7 cellular contexts compared by ENCODE assay signal in the genomic region with DNA sequence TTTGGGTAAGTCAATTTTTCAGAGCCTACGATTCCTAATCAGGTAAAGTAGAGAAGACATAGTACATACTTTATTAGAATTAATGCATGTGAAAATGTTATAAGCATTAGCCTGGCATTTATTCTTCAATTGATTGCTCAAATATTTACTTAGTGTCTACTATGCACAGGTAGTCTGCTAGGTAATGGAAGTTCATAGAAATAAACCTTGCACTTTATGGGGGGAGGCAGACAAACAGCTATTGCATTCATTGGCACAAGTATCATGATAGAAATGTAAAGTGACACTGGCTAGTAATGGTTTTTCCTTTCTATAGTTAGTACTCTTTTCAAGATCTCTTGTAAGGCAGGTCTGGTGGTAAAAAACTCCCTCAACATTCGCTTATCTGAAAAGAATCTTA.
"Had no signal": no experiment of that assay in that cellular context is flagged by ENCODE, and none has a peak within 500 bp of the region (broad histone marks: within the 10 kb centered on the region; RNA-seq: fewer than 3 reads in every experiment).

No MANE protein-coding gene starts in this region.

- H3K4me3 ChIP-seq: GM23248, HAP-1 had no signal

- FAIRE-seq: HTR-8/SVneo had no signal

- H3K27ac ChIP-seq: GM23248 had no signal

- H3K36me3 ChIP-seq: HAP-1 had no signal

- DNase-seq: GM23248, GOT3, H7, KBM-7 had no signal

- H3K9me3 ChIP-seq: HAP-1 had no signal

- H3K9ac ChIP-seq: GM23248 had no signal

- ATAC-seq: HCT116 had no signal
